In genomic region chr16:2769100-2769529, GRCh38 we compare ENCODE assay signal across 15 cellular contexts. TPM values are rescaled to one million over a fixed set of nuclear protein-coding genes. Genes with fewer than 3 reads are reported as not detected.
DNase-seq lines count a peak whose midpoint lies in the region; TF ChIP-seq lines count a peak whose summit lies in the region.
"Had no signal": no experiment of that assay in that cellular context is flagged by ENCODE, and none has a peak within 500 bp of the region (broad histone marks: within the 10 kb centered on the region; RNA-seq: fewer than 3 reads in every experiment).

No MANE protein-coding gene starts in this region.

- no peaks in the 10 kb centered on the region for H3K9me3 ChIP-seq in osteoblast (ENCODE audit: low read depth, low read length)

- H3K4me2 ChIP-seq in osteoblast (ENCODE audit: insufficient read depth, low read length): no peak overlapping the region

- H4K20me1 ChIP-seq in osteoblast (ENCODE audit: insufficient read depth, low read length): peaks cover 82% of the 10 kb centered on the region

- DNase-seq in endothelial cell (ENCODE audit: low spot score) (no peak), osteoblast (ENCODE audit: insufficient read length, low spot score, missing footprints) (peak; percentile 87), NOMO-1 treated with DMSO at 0.1 percent for 48 hours (lab: John Stamatoyannopoulos, UW; ENCODE audit: unreplicated experiment) (no peak), foreskin fibroblast (no peak), SK-N-DZ (ENCODE audit: low spot score) (no peak)
- DNase-seq in effector CD4-positive, alpha-beta T cell: no peak
- DNase-seq: activated CD4-positive, alpha-beta T cell treated with anti-CD3 and anti-CD28 coated beads, Interleukin-2, amount 10 ng/mL, durations not matched to agents 7 days and 5 days; nucleus accumbens had no signal

- peak overlapping the region in 2 of 3 donors; percentile 63 to 97 for H3K27ac Mint-ChIP-seq in IgD-negative memory B cell
- H3K27ac Mint-ChIP-seq in endothelial cell (ENCODE audit: unreplicated experiment): no peak overlapping the region
- H3K27ac Mint-ChIP-seq: activated CD4-positive, alpha-beta T cell treated with anti-CD3 and anti-CD28 coated beads, Interleukin-2, amount 10 ng/mL, durations not matched to agents 7 days and 5 days had no signal

- TF ChIP-seq CTCF in endothelial cell (IDR thresholded peaks at IDR 0.05; ENCODE audit: unreplicated experiment) (no peak), osteoblast (IDR thresholded peaks at IDR 0.05; ENCODE audit: extremely low read depth, low read depth, low read length) (no peak), foreskin fibroblast (IDR thresholded peaks at IDR 0.05; ENCODE audit: low read depth, low read length) (no peak)

- H3K27ac ChIP-seq in ACC112 (ENCODE audit: low read depth, low read length) (peak overlapping the region; percentile 87), osteoblast (ENCODE audit: low read depth, low read length) (peak overlapping the region; percentile 9)

- H2AFZ ChIP-seq in ACC112 (ENCODE audit: low read length, unreplicated experiment) (no peak overlapping the region), osteoblast (ENCODE audit: low read length) (no peak overlapping the region)

- H3K9me3 Mint-ChIP-seq in IgD-negative memory B cell (no peaks in the 10 kb centered on the region), endothelial cell (ENCODE audit: unreplicated experiment) (no peaks in the 10 kb centered on the region)
- H3K9me3 Mint-ChIP-seq: activated CD4-positive, alpha-beta T cell treated with anti-CD3 and anti-CD28 coated beads, Interleukin-2, amount 10 ng/mL, durations not matched to agents 7 days and 5 days had no signal

- peaks cover 64% of the 10 kb centered on the region for H3K4me1 ChIP-seq in ACC112 (ENCODE audit: control insufficient read depth, insufficient read depth, low read length, unreplicated experiment)
- peaks cover 9% of the 10 kb centered on the region for H3K4me1 ChIP-seq in osteoblast (ENCODE audit: insufficient read depth, low read length)

- H3K4me3 ChIP-seq in ACC112 (ENCODE audit: low read depth, low read length) (0 out of 2 replicates have a peak overlapping the region, but pooled peaks have one; percentile 12), osteoblast (ENCODE audit: insufficient read depth, low read length) (no peak overlapping the region), foreskin fibroblast (ENCODE audit: low read depth in 1 of 2, low read length in 2 of 2) (no peak overlapping the region)

- no peaks in the 10 kb centered on the region for H3K27me3 Mint-ChIP-seq in IgD-negative memory B cell
- H3K27me3 Mint-ChIP-seq in endothelial cell (ENCODE audit: unreplicated experiment): peaks cover 11% of the 10 kb centered on the region
- H3K27me3 Mint-ChIP-seq: activated CD4-positive, alpha-beta T cell treated with anti-CD3 and anti-CD28 coated beads, Interleukin-2, amount 10 ng/mL, durations not matched to agents 7 days and 5 days had no signal

- H3K4me3 Mint-ChIP-seq in IgD-negative memory B cell (no peak overlapping the region), endothelial cell (ENCODE audit: unreplicated experiment) (peak overlapping the region; percentile 81)
- H3K4me3 Mint-ChIP-seq: activated CD4-positive, alpha-beta T cell treated with anti-CD3 and anti-CD28 coated beads, Interleukin-2, amount 10 ng/mL, durations not matched to agents 7 days and 5 days had no signal

- H3K4me1 Mint-ChIP-seq in IgD-negative memory B cell (peaks cover 0 to 17% (median 5%) of the 10 kb centered on the region in 3 donors), endothelial cell (ENCODE audit: unreplicated experiment) (peaks cover 7% of the 10 kb centered on the region)

- no peaks in the 10 kb centered on the region for H3K27me3 ChIP-seq in ACC112 (ENCODE audit: insufficient read depth, low read length)
- no peaks in the 10 kb centered on the region for H3K27me3 ChIP-seq in osteoblast (ENCODE audit: insufficient read depth, low read length)

- H3K36me3 ChIP-seq in ACC112 (ENCODE audit: insufficient read depth, low read length) (peaks cover 53% of the 10 kb centered on the region), osteoblast (ENCODE audit: insufficient read depth, low read length) (peaks cover 92% of the 10 kb centered on the region)

- H3K36me3 Mint-ChIP-seq in IgD-negative memory B cell: peaks cover 9% of the 10 kb centered on the region
- H3K36me3 Mint-ChIP-seq in endothelial cell (ENCODE audit: low read depth, unreplicated experiment): peaks cover 66% of the 10 kb centered on the region

- H3K79me2 ChIP-seq in ACC112 (ENCODE audit: control insufficient read depth, insufficient read depth, low read length, unreplicated experiment) (peaks cover 57% of the 10 kb centered on the region), osteoblast (ENCODE audit: insufficient read depth, low read length) (peaks cover 96% of the 10 kb centered on the region)

RNA-seq across cellular contexts. Expression of gene ELOB, which starts 8.0 kb away (rescaled TPM):
- 262 TPM for polyA plus RNA-seq in IgD-negative memory B cell
- total RNA-seq in endothelial cell (ENCODE audit: unreplicated experiment) (195 TPM), osteoblast (173 and 195 TPM in 2 replicates)
- 449 and 479 TPM in 2 replicates for polyA plus RNA-seq in SK-N-DZ (2014; cell fraction: cytosol; rRNA removed)
- 255 and 331 TPM in 2 replicates for polyA plus RNA-seq in SK-N-DZ (2014; cell fraction: nucleus; rRNA removed)

RNA-seq across cellular contexts. Expression of gene SRRM2, which starts 16.7 kb away (rescaled TPM):
- polyA plus RNA-seq in IgD-negative memory B cell: 159 TPM
- total RNA-seq in endothelial cell (ENCODE audit: unreplicated experiment) (456 TPM), osteoblast (56.8 and 62.2 TPM in 2 replicates)
- polyA plus RNA-seq in SK-N-DZ (2014; cell fraction: cytosol; rRNA removed): 30.2 and 43.2 TPM in 2 replicates
- 483 and 895 TPM in 2 replicates for polyA plus RNA-seq in SK-N-DZ (2014; cell fraction: nucleus; rRNA removed)

RNA-seq across cellular contexts. Expression of gene PRSS33, which starts 18.2 kb away (rescaled TPM):
- polyA plus RNA-seq in IgD-negative memory B cell: not detected
- total RNA-seq in endothelial cell (ENCODE audit: unreplicated experiment): not detected
- not detected in 2 replicates for total RNA-seq in osteoblast
- polyA plus RNA-seq in SK-N-DZ (2014; cell fraction: cytosol; rRNA removed): 0.09 and 0.15 TPM in 2 replicates
- polyA plus RNA-seq in SK-N-DZ (2014; cell fraction: nucleus; rRNA removed): 0.21 TPM in 1 of 2 replicates, not detected in the other
- total RNA-seq: activated CD4-positive, alpha-beta T cell treated with anti-CD3 and anti-CD28 coated beads, Interleukin-2, amount 10 ng/mL, durations not matched to agents 7 days and 5 days; dermis microvascular lymphatic vessel endothelial cell; glomerular endothelial cell; kidney epithelial cell; OCI-LY7; T-helper 1 cell treated with Interleukin-12 subunit alpha and Interleukin-12 subunit beta and Interleukin-4 antibody, amounts not matched to agents 30 ng/mL and 1 ng/mL, for 36 hours had no signal

RNA-seq across cellular contexts. Expression of gene PRSS41, which starts 29.2 kb away (rescaled TPM):
- polyA plus RNA-seq in IgD-negative memory B cell: not detected
- total RNA-seq in endothelial cell (ENCODE audit: unreplicated experiment) (not detected), osteoblast (not detected in 2 replicates)
- polyA plus RNA-seq in SK-N-DZ (2014; cell fraction: cytosol; rRNA removed): not detected in 2 replicates
- polyA plus RNA-seq in SK-N-DZ (2014; cell fraction: nucleus; rRNA removed): not detected in 2 replicates
- total RNA-seq: activated CD4-positive, alpha-beta T cell treated with anti-CD3 and anti-CD28 coated beads, Interleukin-2, amount 10 ng/mL, durations not matched to agents 7 days and 5 days; dermis microvascular lymphatic vessel endothelial cell; glomerular endothelial cell; kidney epithelial cell; OCI-LY7; T-helper 1 cell treated with Interleukin-12 subunit alpha and Interleukin-12 subunit beta and Interleukin-4 antibody, amounts not matched to agents 30 ng/mL and 1 ng/mL, for 36 hours had no signal

RNA-seq across cellular contexts. Expression of gene PRSS21, which starts 47.9 kb away (rescaled TPM):
- polyA plus RNA-seq in IgD-negative memory B cell: 10.4 TPM
- not detected for total RNA-seq in endothelial cell (ENCODE audit: unreplicated experiment)
- not detected in 2 replicates for total RNA-seq in osteoblast
- polyA plus RNA-seq in SK-N-DZ (2014; cell fraction: cytosol; rRNA removed): 0.59 and 3.0 TPM in 2 replicates
- polyA plus RNA-seq in SK-N-DZ (2014; cell fraction: nucleus; rRNA removed): 12.7 and 14.8 TPM in 2 replicates
- total RNA-seq: glomerular endothelial cell had no signal
